ENCODE assay signal across 12 cellular contexts in genomic region chr1:228131736-228132135, GRCh38. TPM values are rescaled to one million over a fixed set of nuclear protein-coding genes. Genes with fewer than 3 reads are reported as not detected.
DNase-seq lines count a peak whose midpoint lies in the region; ATAC-seq and TF ChIP-seq lines count a peak whose summit lies in the region.
"Had no signal": no experiment of that assay in that cellular context is flagged by ENCODE, and none has a peak within 500 bp of the region (broad histone marks: within the 10 kb centered on the region; RNA-seq: fewer than 3 reads in every experiment).

No MANE protein-coding gene starts in this region.

- H3K27me3 Mint-ChIP-seq in endodermal cell (ENCODE audit: insufficient read depth): peaks cover 67% of the 10 kb centered on the region

- TF ChIP-seq CTCF in endodermal cell (conservative IDR thresholded peaks at IDR 0.05) (no peak), left lung (IDR thresholded peaks at IDR 0.05) (no peak), smooth muscle cell (IDR thresholded peaks at IDR 0.05; ENCODE audit: borderline replicate concordance, insufficient read depth, poor library complexity, severe bottlenecking) (no peak), GM10266 (IDR thresholded peaks at IDR 0.05; ENCODE audit: control insufficient read depth, insufficient read depth, low read depth, missing control alignments) (no peak)

- DNase-seq in HT-29 (ENCODE audit: low spot score): peak; percentile 16
- no peak for DNase-seq in endodermal cell
- DNase-seq in left lung: peak in 1 of 2 donors; percentile 35
- no peak for DNase-seq in smooth muscle cell (lab: John Stamatoyannopoulos, UW; ENCODE audit: unreplicated experiment)
- no peak for DNase-seq in stimulated activated CD4-positive, alpha-beta T cell treated with anti-CD3 and anti-CD28 coated beads, Interleukin-2, amount 100 ng/mL, for 48 hours
- no peak for DNase-seq in GM10266 (ENCODE audit: extremely low spot score)
- no peak for DNase-seq in kidney tubule cell (ENCODE audit: low spot score)
- DNase-seq: Right ventricle myocardium superior had no signal

- no peaks in the 10 kb centered on the region for H4K20me1 ChIP-seq in smooth muscle cell (ENCODE audit: low read depth)
- H4K20me1 ChIP-seq: BLaER1 treated with 17β-estradiol and CSF1 and Interleukin-3, amounts not matched to agents 10 nM and 100 nM had no signal

- H3F3A ChIP-seq in smooth muscle cell (ENCODE audit: low read depth): no peaks in the 10 kb centered on the region

- ATAC-seq in left lung (peak; percentile 46), GM18498 (IDR thresholded peaks at IDR 0.05; ENCODE audit: unreplicated experiment) (no peak)

- H3K9me3 ChIP-seq in endodermal cell (ENCODE audit: control insufficient read depth, low read length) (no peaks in the 10 kb centered on the region), left lung (no peaks in the 10 kb centered on the region), smooth muscle cell (replicated peaks; ENCODE audit: low read depth) (no peaks in the 10 kb centered on the region)
- H3K9me3 ChIP-seq: BLaER1 treated with 17β-estradiol and CSF1 and Interleukin-3, amounts not matched to agents 10 nM and 100 nM had no signal

- peaks cover 22% of the 10 kb centered on the region for H3K4me1 Mint-ChIP-seq in endodermal cell

- no peak overlapping the region for H3K27ac ChIP-seq in endodermal cell (ENCODE audit: low read depth, low read length)
- H3K27ac ChIP-seq in left lung: peak overlapping the region; percentile 46 to 72
- H3K27ac ChIP-seq in smooth muscle cell (ENCODE audit: low read depth): peak overlapping the region; percentile 63
- H3K27ac ChIP-seq: BLaER1 treated with 17β-estradiol and CSF1 and Interleukin-3, amounts not matched to agents 10 nM and 100 nM had no signal

- no peaks in the 10 kb centered on the region for H3K9me3 Mint-ChIP-seq in endodermal cell
- H3K9me3 Mint-ChIP-seq: CD8-positive, alpha-beta T cell; HFFc6 had no signal

- peak overlapping the region; percentile 70 for H3K4me3 ChIP-seq in endodermal cell (ENCODE audit: low read length)
- no peak overlapping the region for H3K4me3 ChIP-seq in left lung
- no peak overlapping the region for H3K4me3 ChIP-seq in smooth muscle cell
- H3K4me3 ChIP-seq: BLaER1 treated with 17β-estradiol and CSF1 and Interleukin-3, amounts not matched to agents 10 nM and 100 nM had no signal

- H3K36me3 ChIP-seq in endodermal cell (ENCODE audit: control insufficient read depth, insufficient read depth, low read length): no peaks in the 10 kb centered on the region
- H3K36me3 ChIP-seq in left lung: no peaks in the 10 kb centered on the region
- H3K36me3 ChIP-seq in smooth muscle cell (ENCODE audit: low read depth): no peaks in the 10 kb centered on the region
- H3K36me3 ChIP-seq: BLaER1 treated with 17β-estradiol and CSF1 and Interleukin-3, amounts not matched to agents 10 nM and 100 nM had no signal

- no peak overlapping the region for H3K4me2 ChIP-seq in smooth muscle cell

- no peak overlapping the region for H2AFZ ChIP-seq in smooth muscle cell (ENCODE audit: low read depth)

- 73 to 84% methylated on average over 1 to 2 of the region's 2 CpGs for WGBS in endodermal cell (ENCODE audit: insufficient coverage in 1 of 2, insufficient read length in 1 of 2), 2 experiments
- 68% methylated on average over 2 of the region's 2 CpGs for WGBS in smooth muscle cell (ENCODE audit: low lambda C conversion rate)

- H3K4me1 ChIP-seq in endodermal cell (ENCODE audit: control insufficient read depth, insufficient read depth, low read length) (peaks cover 2% of the 10 kb centered on the region), left lung (peaks cover 0 to 11% of the 10 kb centered on the region in 2 donors), smooth muscle cell (ENCODE audit: low read depth) (no peaks in the 10 kb centered on the region)

- H3K79me2 ChIP-seq in smooth muscle cell (ENCODE audit: low read depth): no peaks in the 10 kb centered on the region

- H3K9ac ChIP-seq in endodermal cell (ENCODE audit: extremely low read depth, low read length, poor library complexity, severe bottlenecking) (no peak overlapping the region), smooth muscle cell (ENCODE audit: low read depth) (peak overlapping the region; percentile 19)
- H3K9ac ChIP-seq: BLaER1 treated with 17β-estradiol and CSF1 and Interleukin-3, amounts not matched to agents 10 nM and 100 nM had no signal

- no peaks in the 10 kb centered on the region for H3K36me3 Mint-ChIP-seq in endodermal cell (ENCODE audit: low read depth)
- H3K36me3 Mint-ChIP-seq: CD8-positive, alpha-beta T cell had no signal

- peak overlapping the region; percentile 70 for H3K4me3 Mint-ChIP-seq in endodermal cell
- H3K4me3 Mint-ChIP-seq: CD8-positive, alpha-beta T cell; HFFc6 had no signal

- no peak overlapping the region for H3K27ac Mint-ChIP-seq in endodermal cell
- H3K27ac Mint-ChIP-seq: CD8-positive, alpha-beta T cell; HFFc6 had no signal

- intact Hi-C loops in left lung (cut with DNase I): no loop called here

- H3K27me3 ChIP-seq in endodermal cell (ENCODE audit: control insufficient read depth, insufficient read depth, low read length, poor library complexity, severe bottlenecking) (peaks cover 40% of the 10 kb centered on the region), left lung (no peaks in the 10 kb centered on the region), smooth muscle cell (ENCODE audit: low read depth) (peaks cover 29% of the 10 kb centered on the region)
- H3K27me3 ChIP-seq: BLaER1 treated with 17β-estradiol and CSF1 and Interleukin-3, amounts not matched to agents 10 nM and 100 nM had no signal

RNA-seq across cellular contexts. Expression of gene GUK1, which starts 8.3 kb away (rescaled TPM):
- 608 and 613 TPM in 2 replicates for total RNA-seq in HT-29 (2014; rRNA removed; shearing (Covaris generic))
- total RNA-seq in endodermal cell: 100 to 1,000 TPM; 110 to 112 TPM
- polyA plus RNA-seq in endodermal cell (2013, experiment 1 of 2): 121 TPM
- polyA plus RNA-seq in endodermal cell (2013, experiment 2 of 2): 115 TPM
- 100 to 1,000 TPM; 217 to 221 TPM for total RNA-seq in left lung
- total RNA-seq in smooth muscle cell: 165 and 205 TPM in 2 replicates
- 460 and 465 TPM in 2 replicates for polyA plus RNA-seq in smooth muscle cell

RNA-seq across cellular contexts. Expression of gene GJC2, which starts 18.0 kb away (rescaled TPM):
- total RNA-seq in HT-29 (2014; rRNA removed; shearing (Covaris generic)): 45.3 and 48.4 TPM in 2 replicates
- under 1 TPM; 0.53 to 0.60 TPM for total RNA-seq in endodermal cell
- 0.71 TPM for polyA plus RNA-seq in endodermal cell (2013, experiment 1 of 2)
- polyA plus RNA-seq in endodermal cell (2013, experiment 2 of 2): 0.37 TPM
- 1 to 10 TPM; 2.3 to 4.9 TPM for total RNA-seq in left lung
- 0.13 TPM in 1 of 2 replicates, not detected in the other for total RNA-seq in smooth muscle cell
- 0.29 and 0.63 TPM in 2 replicates for polyA plus RNA-seq in smooth muscle cell

RNA-seq across cellular contexts. Expression of gene MRPL55, which starts 22.6 kb away (rescaled TPM):
- total RNA-seq in HT-29 (2014; rRNA removed; shearing (Covaris generic)): 158 and 201 TPM in 2 replicates
- 10 to 100 TPM; 57.6 to 66.7 TPM for total RNA-seq in endodermal cell
- 72.3 TPM for polyA plus RNA-seq in endodermal cell (2013, experiment 1 of 2)
- 52.9 TPM for polyA plus RNA-seq in endodermal cell (2013, experiment 2 of 2)
- 10 to 100 TPM; 43.0 to 44.2 TPM for total RNA-seq in left lung
- 72.8 and 83.4 TPM in 2 replicates for total RNA-seq in smooth muscle cell
- 169 and 178 TPM in 2 replicates for polyA plus RNA-seq in smooth muscle cell

RNA-seq across cellular contexts. Expression of gene C1orf35, which starts 28.6 kb away (rescaled TPM):
- 30.3 and 38.4 TPM in 2 replicates for total RNA-seq in HT-29 (2014; rRNA removed; shearing (Covaris generic))
- total RNA-seq in endodermal cell (10 to 100 TPM; 31.6 to 34.0 TPM), left lung (10 to 100 TPM; 12.6 to 13.2 TPM), smooth muscle cell (5.2 and 7.6 TPM in 2 replicates)
- 27.6 TPM for polyA plus RNA-seq in endodermal cell (2013, experiment 1 of 2)
- polyA plus RNA-seq in endodermal cell (2013, experiment 2 of 2): 24.7 TPM
- polyA plus RNA-seq in smooth muscle cell: 18.7 and 31.1 TPM in 2 replicates

RNA-seq across cellular contexts. Expression of gene IBA57, which starts 33.9 kb away (rescaled TPM):
- total RNA-seq in HT-29 (2014; rRNA removed; shearing (Covaris generic)): 16.5 and 30.4 TPM in 2 replicates
- total RNA-seq in endodermal cell: 1 to 10 TPM; 6.8 to 7.7 TPM
- polyA plus RNA-seq in endodermal cell (2013, experiment 1 of 2): 3.3 TPM
- polyA plus RNA-seq in endodermal cell (2013, experiment 2 of 2): 4.1 TPM
- total RNA-seq in left lung: 10 to 100 TPM; 13.2 to 13.5 TPM
- 1.8 and 1.9 TPM in 2 replicates for total RNA-seq in smooth muscle cell
- 1.6 and 3.9 TPM in 2 replicates for polyA plus RNA-seq in smooth muscle cell
